1 cellular context compared by ENCODE assay signal in genomic region chr4:108168213-108168671, GRCh38.
TF ChIP-seq lines count a peak whose summit lies in the region.

No MANE protein-coding gene starts in this region.

TF ChIP-seq in GM12878, 131 proteins besides CTCF, POLR2A, EP300 and RAD21 (continued from another document):
- no peak for TF ChIP-seq IRF5 (IDR thresholded peaks at IDR 0.05; ENCODE audit: borderline replicate concordance)
- TF ChIP-seq ZBTB40 (IDR thresholded peaks at IDR 0.05; ENCODE audit: borderline replicate concordance), result peak; percentile 31; the same call in 1 of the 2 replicates
